In genomic region chr10:97713828-97714400, GRCh38 we compare ENCODE assay signal across 8 cellular contexts. TPM values are rescaled to one million over a fixed set of nuclear protein-coding genes. Genes with fewer than 3 reads are reported as not detected.
DNase-seq lines count a peak whose midpoint lies in the region; ATAC-seq, FAIRE-seq and TF ChIP-seq lines count a peak whose summit lies in the region.

No MANE protein-coding gene starts in this region.

- H4K8ac ChIP-seq in neuronal stem cell (ENCODE audit: low read depth, low read length) = no peak overlapping the region

- in situ Hi-C loops in Panc1 (cut with HindIII; ENCODE audit: low pct_unique_long_range_greater_than_20kb, low sequenced_read_pairs) = no loop called here

- no peak overlapping the region for H2BK12ac ChIP-seq in neuronal stem cell (ENCODE audit: low read length)

- DNase-seq in CD1c-positive myeloid dendritic cell (ENCODE audit: extremely low spot score) (peak; percentile 84), Panc1 (ENCODE audit: low read depth, low spot score) (peak; percentile 48), frontal cortex (ENCODE audit: low spot score in 2 of 2) (peak; percentile 83 to 85), neuronal stem cell (ENCODE audit: low spot score) (peak; percentile 68), type B pancreatic cell (ENCODE audit: extremely low spot score, unreplicated experiment) (peak; percentile 80)
- DNase-seq in activated naive CD4-positive, alpha-beta T cell treated with anti-CD3 and anti-CD28 coated beads, Interleukin-2, amount 10 ng/mL, durations not matched to agents 7 days and 5 days = peak; percentile 71

- peak overlapping the region; percentile 60 for H2BK15ac ChIP-seq in neuronal stem cell (ENCODE audit: low read length)

- peaks cover 17% of the 10 kb centered on the region for H3K4me1 Mint-ChIP-seq in activated naive CD4-positive, alpha-beta T cell treated with anti-CD3 and anti-CD28 coated beads, Interleukin-2, amount 10 ng/mL, durations not matched to agents 7 days and 5 days
- peaks cover 31% of the 10 kb centered on the region for H3K4me1 Mint-ChIP-seq in type B pancreatic cell (ENCODE audit: unreplicated experiment)

- BruUV-seq in Panc1 (replicated peaks; lab: Mats Ljungman, UMichigan) = no TSS peak

- H3K36me3 Mint-ChIP-seq in activated naive CD4-positive, alpha-beta T cell treated with anti-CD3 and anti-CD28 coated beads, Interleukin-2, amount 10 ng/mL, durations not matched to agents 7 days and 5 days = no peaks in the 10 kb centered on the region
- peaks cover 11% of the 10 kb centered on the region for H3K36me3 Mint-ChIP-seq in type B pancreatic cell

- POLR2A ChIA-PET in Panc1 (lab: Charles Lee) = no interaction called here

- TF ChIP-seq CTCF in Panc1 (IDR thresholded peaks at IDR 0.05) (no peak), type B pancreatic cell (conservative IDR thresholded peaks at IDR 0.05) (peak; percentile 38)

- H3K14ac ChIP-seq in neuronal stem cell (ENCODE audit: low read length) = peak overlapping the region; percentile 82

- no peaks in the 10 kb centered on the region for H3K27me3 ChIP-seq in Panc1 (ENCODE audit: control insufficient read depth, insufficient read depth, low read length)
- H3K27me3 ChIP-seq in neuronal stem cell (ENCODE audit: control insufficient read depth in 3 of 3, insufficient read depth in 3 of 3, low read depth in 1 of 3, low read length in 3 of 3) = peaks cover 0 to 15% (median 2%) of the 10 kb centered on the region in 3 experiments

- peak overlapping the region; percentile 62 for H2AK5ac ChIP-seq in neuronal stem cell (ENCODE audit: low read depth, low read length)

- peak overlapping the region; percentile 88 for H3K4me2 ChIP-seq in neuronal stem cell (ENCODE audit: insufficient read depth, low read length, poor library complexity, severe bottlenecking)

- H3K9ac ChIP-seq in neuronal stem cell (ENCODE audit: low read depth, low read length, poor library complexity) = peak overlapping the region; percentile 99

- peak overlapping the region; percentile 73 to 74 for H3K4me3 ChIP-seq in Panc1 (ENCODE audit: low read depth in 2 of 2, low read length in 2 of 2)
- peak overlapping the region; percentile 56 to 91 for H3K4me3 ChIP-seq in neuronal stem cell (ENCODE audit: low read length in 2 of 2)

- H3K23ac ChIP-seq in neuronal stem cell (ENCODE audit: low read depth, low read length, poor library complexity) = peak overlapping the region; percentile 97

- TF ChIP-seq POLR2A in GM19099 (IDR thresholded peaks at IDR 0.05; ENCODE audit: extremely low read depth, insufficient read length, low read depth) = peak; percentile 22

- H3K9me3 ChIP-seq in Panc1 (ENCODE audit: control insufficient read depth, insufficient read depth, low read depth, low read length) (no peaks in the 10 kb centered on the region), neuronal stem cell (replicated peaks in 1 of 2; ENCODE audit: control insufficient read depth in 2 of 2, insufficient read depth in 1 of 2, low read depth in 1 of 2, low read length in 2 of 2) (no peaks in the 10 kb centered on the region)

- peak overlapping the region; percentile 84 for H3K27ac Mint-ChIP-seq in activated naive CD4-positive, alpha-beta T cell treated with anti-CD3 and anti-CD28 coated beads, Interleukin-2, amount 10 ng/mL, durations not matched to agents 7 days and 5 days
- H3K27ac Mint-ChIP-seq in type B pancreatic cell = peak overlapping the region; percentile 98

- H3K36me3 ChIP-seq in Panc1 (ENCODE audit: control insufficient read depth, insufficient read depth, low read length) (0 out of 2 replicates have a peak, but pooled peaks cover 4% of the 10 kb centered on the region), neuronal stem cell (replicated peaks in 1 of 2; ENCODE audit: control insufficient read depth in 2 of 2, insufficient read depth in 2 of 2, low read length in 2 of 2) (peaks cover 3 to 6% of the 10 kb centered on the region in 2 donors)

- peaks cover 6% of the 10 kb centered on the region for H3K79me1 ChIP-seq in neuronal stem cell (ENCODE audit: low read depth, low read length)

- peak overlapping the region; percentile 99 for H3K18ac ChIP-seq in neuronal stem cell (ENCODE audit: low read length)

- ATAC-seq in HG03432 (IDR thresholded peaks at IDR 0.05; ENCODE audit: unreplicated experiment) (peak; percentile 83), Panc1 (peak; percentile 84)

- peak overlapping the region; percentile 94 for H2AFZ ChIP-seq in neuronal stem cell (ENCODE audit: low read length)

- H4K91ac ChIP-seq in neuronal stem cell (ENCODE audit: low read depth, low read length, poor library complexity) = no peak overlapping the region

- peak overlapping the region; percentile 67 for H2BK5ac ChIP-seq in neuronal stem cell (ENCODE audit: low read length)

- H3K27ac ChIP-seq in Panc1 (ENCODE audit: low read length) (peak overlapping the region; percentile 83), neuronal stem cell (replicated peaks; ENCODE audit: low read length) (peak overlapping the region; percentile 65)

- peak overlapping the region; percentile 45 for H3K4ac ChIP-seq in neuronal stem cell (ENCODE audit: low read length)

- H3K4me1 ChIP-seq in Panc1 (ENCODE audit: control insufficient read depth, insufficient read depth, low read length) = peaks cover 21% of the 10 kb centered on the region
- H3K4me1 ChIP-seq in neuronal stem cell (ENCODE audit: control insufficient read depth in 2 of 2, insufficient read depth in 1 of 2, low read depth in 1 of 2, low read length in 2 of 2) = peaks cover 9 to 32% of the 10 kb centered on the region in 2 donors

- CTCF ChIA-PET in Panc1 (lab: Charles Lee) = interaction anchor here (0.6 kb wide), 1 partner anchor 450 kb away, joined by 5 read pairs; no protein-coding TSS in a partner anchor
- CTCF ChIA-PET in activated naive CD4-positive, alpha-beta T cell treated with anti-CD3 and anti-CD28 coated beads, Interleukin-2, amount 10 ng/mL, durations not matched to agents 7 days and 5 days (lab: Charles Lee) = interaction anchor here (1.1 to 14.9 kb wide), 3 partner anchors 12 to 17 kb away, joined by 3 to 402 read pairs (median 19); partner anchors contain the start of gene ZFYVE27

- H2BK120ac ChIP-seq in neuronal stem cell (ENCODE audit: low read depth, low read length) = no peak overlapping the region

- no peaks in the 10 kb centered on the region for H3K9me3 Mint-ChIP-seq in activated naive CD4-positive, alpha-beta T cell treated with anti-CD3 and anti-CD28 coated beads, Interleukin-2, amount 10 ng/mL, durations not matched to agents 7 days and 5 days
- H3K9me3 Mint-ChIP-seq in type B pancreatic cell = no peaks in the 10 kb centered on the region

- H3K27me3 Mint-ChIP-seq in activated naive CD4-positive, alpha-beta T cell treated with anti-CD3 and anti-CD28 coated beads, Interleukin-2, amount 10 ng/mL, durations not matched to agents 7 days and 5 days = peaks cover 91% of the 10 kb centered on the region
- H3K27me3 Mint-ChIP-seq in type B pancreatic cell = peaks cover 19% of the 10 kb centered on the region

- intact Hi-C loops in Panc1 (cut with micrococcal nuclease; ENCODE audit: unreplicated experiment) = no loop called here

- peak overlapping the region; percentile 100 for H3K4me3 Mint-ChIP-seq in activated naive CD4-positive, alpha-beta T cell treated with anti-CD3 and anti-CD28 coated beads, Interleukin-2, amount 10 ng/mL, durations not matched to agents 7 days and 5 days
- peak overlapping the region; percentile 100 for H3K4me3 Mint-ChIP-seq in type B pancreatic cell

- WGBS in neuronal stem cell (ENCODE audit: extremely low coverage in 2 of 2, insufficient read length in 2 of 2, insufficient replicate concordance in 1 of 2), 2 donors = no CpG with 5 or more reads among the region's 69 CpGs

- no peak for FAIRE-seq in frontal cortex (lab: Jason Lieb, UNC)

RNA-seq across cellular contexts. Expression of gene MARVELD1, which starts 0.4 kb away (rescaled TPM):
- total RNA-seq in Panc1 (2021; ENCODE audit: unreplicated experiment) (53.1 TPM), frontal cortex (6.1 TPM), type B pancreatic cell (ENCODE audit: low replicate concordance) (16.8 and 43.7 TPM in 2 replicates)
- 58.1 TPM for polyA plus RNA-seq in Panc1 (2012; ENCODE audit: insufficient read length)
- polyA plus RNA-seq in neuronal stem cell (2013, experiment 1 of 2) = 34.2 TPM
- polyA plus RNA-seq in neuronal stem cell (2013, experiment 2 of 2) = 32.5 TPM

RNA-seq across cellular contexts. Expression of gene ZFYVE27, which starts 23.0 kb away (rescaled TPM):
- total RNA-seq in Panc1 (2021; ENCODE audit: unreplicated experiment) (37.9 TPM), frontal cortex (45.2 TPM), type B pancreatic cell (ENCODE audit: low replicate concordance) (25.6 and 28.8 TPM in 2 replicates)
- polyA plus RNA-seq in Panc1 (2012; ENCODE audit: insufficient read length) = 27.8 TPM
- 10.4 TPM for polyA plus RNA-seq in neuronal stem cell (2013, experiment 1 of 2)
- polyA plus RNA-seq in neuronal stem cell (2013, experiment 2 of 2) = 10.0 TPM

RNA-seq across cellular contexts. Expression of gene AVPI1, which starts 26.9 kb away (rescaled TPM):
- total RNA-seq in Panc1 (2021; ENCODE audit: unreplicated experiment) = 8.0 TPM
- 7.8 TPM for polyA plus RNA-seq in Panc1 (2012; ENCODE audit: insufficient read length)
- total RNA-seq in frontal cortex = 2.4 TPM
- 3.1 TPM for polyA plus RNA-seq in neuronal stem cell (2013, experiment 1 of 2)
- 3.0 TPM for polyA plus RNA-seq in neuronal stem cell (2013, experiment 2 of 2)
- 7.8 and 16.2 TPM in 2 replicates for total RNA-seq in type B pancreatic cell (ENCODE audit: low replicate concordance)

RNA-seq across cellular contexts. Expression of gene SFRP5, which starts 57.9 kb away (rescaled TPM):
- total RNA-seq in Panc1 (2021; ENCODE audit: unreplicated experiment) = 0.64 TPM
- polyA plus RNA-seq in Panc1 (2012; ENCODE audit: insufficient read length) = 1.2 TPM
- 1.6 TPM for total RNA-seq in frontal cortex
- polyA plus RNA-seq in neuronal stem cell (2013, experiment 1 of 2) = 0.06 TPM
- polyA plus RNA-seq in neuronal stem cell (2013, experiment 2 of 2) = 0.07 TPM
- 5.7 and 9.6 TPM in 2 replicates for total RNA-seq in type B pancreatic cell (ENCODE audit: low replicate concordance)

Comparison
In these comparisons a context has a peak if more than half of its experiments do, and no peak if none do; other contexts are left out.
1. Peak in every context shown above with its lines: DNase-seq, ATAC-seq, H3K4me3 ChIP-seq and H3K27ac ChIP-seq.